Comparison of ENCODE assay signal across 8 cellular contexts in the genomic region with DNA sequence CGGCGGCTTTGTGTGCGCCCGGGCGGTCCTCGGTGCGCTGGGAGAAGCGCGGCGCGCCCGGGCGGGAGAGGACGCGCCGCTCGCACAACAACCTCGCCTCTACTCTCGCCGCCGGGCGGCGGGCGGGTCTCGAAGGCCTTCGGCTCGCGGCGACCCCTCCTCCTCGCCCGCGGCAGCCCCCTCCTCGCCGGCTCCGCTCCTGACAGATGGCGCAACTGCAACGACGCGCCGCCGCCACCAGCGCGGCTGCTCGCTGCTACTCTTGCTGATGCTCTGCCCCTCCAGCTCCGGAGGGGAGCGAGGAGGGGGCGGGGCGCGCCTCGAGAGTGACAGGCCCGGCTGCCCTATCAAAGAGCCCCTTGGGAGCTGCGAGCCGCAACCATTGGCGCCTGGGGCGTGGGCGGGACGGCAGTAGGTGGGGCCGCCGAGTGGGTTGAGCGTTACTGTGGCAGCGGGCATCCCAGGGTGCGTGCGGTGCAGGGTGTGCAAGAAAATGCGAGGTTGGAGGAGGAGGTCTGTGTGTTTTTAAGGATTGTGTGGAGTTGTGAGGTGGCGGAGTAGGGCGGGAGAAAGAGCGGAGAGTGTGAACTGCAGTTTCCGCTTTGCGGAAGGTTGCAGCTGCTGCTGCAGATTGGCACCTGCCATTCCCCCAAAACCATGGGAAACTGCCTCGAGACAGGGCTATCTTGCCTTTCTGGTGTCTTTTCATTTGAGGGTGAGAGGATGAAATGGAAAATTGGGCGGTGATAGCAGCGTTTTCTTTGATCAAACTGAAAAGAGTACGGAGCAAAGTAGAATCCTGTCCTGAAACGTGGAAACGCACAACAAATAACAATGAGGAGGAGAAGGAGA. TPM values are rescaled to one million over a fixed set of nuclear protein-coding genes. Genes with fewer than 3 reads are reported as not detected.
A peak's percentile ranks its signal among the peaks of the same experiment; 100 is the strongest.
DNase-seq lines count a peak whose midpoint lies in the region; ATAC-seq and TF ChIP-seq lines count a peak whose summit lies in the region.

A gene (minus strand): TSS at position 275 of the 852 bp plus-strand sequence. CDS start 153,401 bp downstream, outside the sequence.

- H3K36me3 Mint-ChIP-seq in CD4-positive, alpha-beta T cell (ENCODE audit: low read depth): peaks cover 32% of the 10 kb centered on the region

- H3K9me3 Mint-ChIP-seq in CD4-positive, alpha-beta T cell: no peaks in the 10 kb centered on the region

- DNase-seq in CD4-positive, alpha-beta T cell: peak; percentile 97 to 99 (median 98)
- DNase-seq in HS-27A (ENCODE audit: low read depth) (peak; percentile 93), NK-92 (lab: John Stamatoyannopoulos, UW; ENCODE audit: unreplicated experiment) (peak; percentile 93), lung microvascular endothelial cell (ENCODE audit: low read depth in 2 of 2) (peak; percentile 97 to 98)
- peak; percentile 97 to 99 for DNase-seq in activated CD8-positive, alpha-beta memory T cell treated with anti-CD3 and anti-CD28 coated beads for 1 hour (ENCODE audit: extremely low read depth in 1 of 2, low read depth in 1 of 2)
- DNase-seq in effector CD8-positive, alpha-beta T cell (lab: John Stamatoyannopoulos, UW): peak; percentile 97
- DNase-seq in stimulated activated CD4-positive, alpha-beta T cell treated with anti-CD3 and anti-CD28 coated beads, TNF-alpha, amount 100 ng/mL, for 48 hours (ENCODE audit: low read depth in 3 of 3): peak; percentile 99

- H3K27me3 ChIP-seq in CD4-positive, alpha-beta T cell (ENCODE audit: control insufficient read depth, insufficient read depth, low read length): no peaks in the 10 kb centered on the region

- no peak for TF ChIP-seq CTCF in CD4-positive, alpha-beta T cell (IDR thresholded peaks at IDR 0.05)

- peak; percentile 86 for ATAC-seq in CD4-positive, alpha-beta T cell (ENCODE audit: poor library complexity)
- ATAC-seq in GM19467 (IDR thresholded peaks at IDR 0.05; ENCODE audit: unreplicated experiment): peak; percentile 98

- peaks cover 54% of the 10 kb centered on the region for H3K4me1 Mint-ChIP-seq in CD4-positive, alpha-beta T cell (ENCODE audit: low read depth)

- no peaks in the 10 kb centered on the region for H3K27me3 Mint-ChIP-seq in CD4-positive, alpha-beta T cell

- no peaks in the 10 kb centered on the region for H3K9me3 ChIP-seq in CD4-positive, alpha-beta T cell (ENCODE audit: control insufficient read depth, low read length)

- peak within 1 kb of the TSS; percentile 93 for H3K27ac Mint-ChIP-seq in CD4-positive, alpha-beta T cell

- POLR2A ChIA-PET in CD4-positive, alpha-beta T cell (lab: Charles Lee): interaction anchor here (0.6 to 2.5 kb wide), 43 partner anchors 9 to 786 kb away, joined by 3 to 27 read pairs (median 5); a partner anchor contains a TSS

- CTCF ChIA-PET in CD4-positive, alpha-beta T cell (lab: Charles Lee): interaction anchor here (0.6 to 2.0 kb wide), 16 partner anchors 9 to 617 kb away, joined by 3 to 9 read pairs (median 4); no protein-coding TSS in a partner anchor

- peak within 1 kb of the TSS; percentile 97 for H3K4me3 Mint-ChIP-seq in CD4-positive, alpha-beta T cell

- peak within 1 kb of the TSS; percentile 94 for H3K27ac ChIP-seq in CD4-positive, alpha-beta T cell (ENCODE audit: low read depth, low read length)

- intact Hi-C loops in CD4-positive, alpha-beta T cell (cut with DNase I, micrococcal nuclease): loop anchor here (1.0 to 5.0 kb wide), 8 partner anchors 36 to 170 kb away; no protein-coding TSS in a partner anchor

RNA-seq across cellular contexts. Expression of the gene that starts here (rescaled TPM):
- total RNA-seq in CD4-positive, alpha-beta T cell: 100 to 1,000 TPM; 419 TPM
- total RNA-seq in lung microvascular endothelial cell: 53.4 and 77.0 TPM in 2 replicates

Comparison
In these comparisons a context has a peak if more than half of its experiments do, and no peak if none do; other contexts are left out.
1. Peak in every context shown above with its lines: DNase-seq, ATAC-seq and H3K27ac ChIP-seq.